11 cellular contexts compared by ENCODE assay signal in the genomic region with DNA sequence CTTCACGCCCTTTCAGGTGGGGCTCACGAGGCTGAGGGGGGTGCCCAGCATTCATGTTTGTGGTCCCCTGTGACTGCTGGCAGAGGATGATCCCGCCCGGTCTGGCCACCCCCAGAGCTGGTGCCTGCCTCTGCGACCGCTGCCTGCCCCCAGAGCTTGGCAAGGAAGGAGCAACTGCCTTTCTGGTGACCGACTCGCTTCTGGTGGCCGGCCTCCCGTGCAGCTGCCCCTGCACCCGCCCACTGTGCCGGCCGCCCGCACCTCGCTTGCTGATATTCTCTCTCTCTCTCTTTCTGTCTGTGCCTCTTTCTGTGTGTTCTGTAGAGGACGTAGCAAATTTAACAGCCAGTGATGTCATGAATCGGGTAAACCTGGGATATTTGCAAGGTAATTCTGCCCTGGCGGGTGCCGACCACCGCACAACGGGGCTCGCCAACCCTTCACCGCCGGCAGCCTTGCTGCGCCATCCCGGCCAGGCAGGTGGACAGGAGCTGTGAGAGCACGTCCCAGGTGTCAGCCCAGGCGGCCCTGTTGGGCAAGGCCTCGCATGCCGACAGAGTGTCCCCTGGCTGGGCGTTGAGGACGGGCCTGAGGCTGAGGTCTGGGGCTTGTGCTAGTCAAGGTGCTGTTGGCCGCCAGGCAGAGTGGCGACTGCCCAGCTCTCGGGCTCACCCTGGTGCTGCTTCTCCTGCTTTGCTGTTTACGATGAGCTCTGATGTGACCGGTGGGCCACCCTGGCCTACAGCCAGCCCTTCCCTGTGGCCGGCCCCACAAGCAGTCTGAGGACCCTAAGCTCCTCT.
"Had no signal": no experiment of that assay in that cellular context is flagged by ENCODE, and none has a peak within 500 bp of the region (broad histone marks: within the 10 kb centered on the region; RNA-seq: fewer than 3 reads in every experiment).

No MANE protein-coding gene starts in this region.

- H3K4me3 ChIP-seq: colonic mucosa, heart left ventricle, mucosa of descending colon, smooth muscle cell had no signal

- H3K4me3 Mint-ChIP-seq: natural killer cell, type B pancreatic cell had no signal

- H3K4me1 Mint-ChIP-seq: natural killer cell had no signal

- H3K27me3 ChIP-seq: colonic mucosa had no signal

- H3K27ac Mint-ChIP-seq: natural killer cell, type B pancreatic cell had no signal

- DNase-seq: dermis blood vessel endothelial cell; heart left ventricle; hippocampal formation; kidney glomerular epithelial cell; natural killer cell; stimulated activated CD4-positive, alpha-beta T cell treated with anti-CD3 and anti-CD28 coated beads, Interleukin-2, amount 100 ng/mL, for 48 hours; stimulated activated naive CD4-positive, alpha-beta T cell treated with Interleukin-2 at 50 U/mL for 16 hours had no signal

- ATAC-seq: heart left ventricle, natural killer cell had no signal

- H3K36me3 ChIP-seq: colonic mucosa, heart left ventricle had no signal

- H3K27ac ChIP-seq: colonic mucosa, heart left ventricle had no signal

- H3K4me1 ChIP-seq: colonic mucosa, heart left ventricle had no signal

- H3K27me3 Mint-ChIP-seq: type B pancreatic cell had no signal

- H3K9me3 ChIP-seq: colonic mucosa, heart left ventricle, mucosa of descending colon had no signal

- H3K9me3 Mint-ChIP-seq: natural killer cell, type B pancreatic cell had no signal

- H3K4me2 ChIP-seq: smooth muscle cell had no signal

- H3K36me3 Mint-ChIP-seq: natural killer cell, type B pancreatic cell had no signal
